In the genomic region with DNA sequence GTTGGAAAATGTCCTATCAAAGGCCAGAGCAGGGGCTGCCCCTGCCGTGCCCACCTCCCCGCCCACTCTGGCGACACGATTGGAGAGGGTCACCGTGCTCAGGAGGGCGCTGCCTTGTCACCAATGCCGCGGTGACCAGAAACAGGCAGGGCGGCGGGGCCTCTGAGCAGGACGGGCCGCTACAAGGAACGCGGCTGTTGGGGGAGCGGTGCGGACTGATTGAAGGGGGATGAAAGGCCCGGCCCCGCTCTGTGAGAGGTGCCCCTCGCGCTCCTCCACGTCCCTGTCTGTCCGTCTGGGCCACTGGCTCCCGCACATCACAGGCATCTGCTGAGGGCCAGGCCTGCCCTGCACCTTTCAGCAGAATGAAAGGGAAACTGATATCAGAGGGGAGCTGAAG, we compare ENCODE assay signal across 18 cellular contexts.
DNase-seq lines count a peak whose midpoint lies in the region; ATAC-seq, FAIRE-seq and TF ChIP-seq lines count a peak whose summit lies in the region.
"Had no signal": no experiment of that assay in that cellular context is flagged by ENCODE, and none has a peak within 500 bp of the region (broad histone marks: within the 10 kb centered on the region; RNA-seq: fewer than 3 reads in every experiment).

No MANE protein-coding gene starts in this region.

- H3K4me3 ChIP-seq in GM23338 = no peak overlapping the region
- H3K4me3 ChIP-seq: GM23248 had no signal

- peaks cover 16% of the 10 kb centered on the region for H3K4me1 Mint-ChIP-seq in GM23338
- no peaks in the 10 kb centered on the region for H3K4me1 Mint-ChIP-seq in chondrocyte (ENCODE audit: low read depth)
- H3K4me1 Mint-ChIP-seq in nephron = peaks cover 44% of the 10 kb centered on the region
- H3K4me1 Mint-ChIP-seq: CD4-positive, alpha-beta memory T cell had no signal

- H3K27ac Mint-ChIP-seq in GM23338 (no peak overlapping the region), chondrocyte (ENCODE audit: unreplicated experiment) (no peak overlapping the region), nephron (peak overlapping the region; percentile 53 to 94 (median 91))
- H3K27ac Mint-ChIP-seq: CD4-positive, alpha-beta memory T cell had no signal

- no peak overlapping the region for H2AFZ ChIP-seq in GM23338
- H2AFZ ChIP-seq: GM23248 had no signal

- H3K4me2 ChIP-seq in GM23338 = no peak overlapping the region

- H3K79me2 ChIP-seq in GM23338 (replicated peaks; ENCODE audit: insufficient read depth) = no peaks in the 10 kb centered on the region

- no peaks in the 10 kb centered on the region for H4K20me1 ChIP-seq in GM23338 (replicated peaks; ENCODE audit: insufficient read depth)

- H3K36me3 ChIP-seq in GM23338 (ENCODE audit: insufficient read depth) = no peaks in the 10 kb centered on the region

- H3K27me3 ChIP-seq in GM23338 (ENCODE audit: insufficient read depth) = no peaks in the 10 kb centered on the region

- H3K4me1 ChIP-seq in GM23338 (ENCODE audit: insufficient read depth) = no peaks in the 10 kb centered on the region

- H3K9me3 Mint-ChIP-seq in GM23338 (peaks cover 7% of the 10 kb centered on the region), chondrocyte (ENCODE audit: low read depth) (peaks cover 3% of the 10 kb centered on the region), nephron (peaks cover 3% of the 10 kb centered on the region)

- no peaks in the 10 kb centered on the region for H3F3A ChIP-seq in GM23338 (replicated peaks; ENCODE audit: low read depth)

- H3K36me3 Mint-ChIP-seq in GM23338 (ENCODE audit: low read depth) = peaks cover 7% of the 10 kb centered on the region; the same call in 2 of the 3 replicates
- peaks cover 7% of the 10 kb centered on the region for H3K36me3 Mint-ChIP-seq in chondrocyte (ENCODE audit: low read depth)
- peaks cover 4% of the 10 kb centered on the region for H3K36me3 Mint-ChIP-seq in nephron (ENCODE audit: low read depth)
- H3K36me3 Mint-ChIP-seq: CD4-positive, alpha-beta memory T cell had no signal

- intact Hi-C loops in posterior vena cava (cut with DNase I) = loop anchor here in 1 of 2 donors (2.0 kb wide), 1 partner anchor 46 kb away; no protein-coding TSS in a partner anchor

- no peak overlapping the region for H3K4me3 Mint-ChIP-seq in GM23338
- H3K4me3 Mint-ChIP-seq in chondrocyte (ENCODE audit: unreplicated experiment) = no peak overlapping the region
- peak overlapping the region in 2 of 3 experiments; percentile 15 to 40 for H3K4me3 Mint-ChIP-seq in nephron
- H3K4me3 Mint-ChIP-seq: CD4-positive, alpha-beta memory T cell had no signal

- ATAC-seq in GM23338 = peak; percentile 48
- ATAC-seq in HG03457 (IDR thresholded peaks at IDR 0.05; ENCODE audit: unreplicated experiment) = no peak

- FAIRE-seq in RCC 7860 (lab: Jason Lieb, UNC) = no peak
- FAIRE-seq: A204.1, GM12892, GM18507 had no signal

- peaks cover 5% of the 10 kb centered on the region for H3K27me3 Mint-ChIP-seq in GM23338 (ENCODE audit: insufficient read depth, low read depth, poor library complexity)
- H3K27me3 Mint-ChIP-seq in chondrocyte (ENCODE audit: low read depth) = no peaks in the 10 kb centered on the region
- H3K27me3 Mint-ChIP-seq in nephron (ENCODE audit: low read depth) = peaks cover 10% of the 10 kb centered on the region
- H3K27me3 Mint-ChIP-seq: CD4-positive, alpha-beta memory T cell had no signal

- no peak overlapping the region for H3K27ac ChIP-seq in GM23338 (ENCODE audit: low read depth)
- H3K27ac ChIP-seq: GM23248 had no signal

- no peak for TF ChIP-seq CTCF in GM23338 (conservative IDR thresholded peaks at IDR 0.05; ENCODE audit: low read depth in 2 of 2)
- TF ChIP-seq CTCF in chondrocyte (IDR thresholded peaks at IDR 0.05) = no peak
- TF ChIP-seq CTCF in nephron (IDR thresholded peaks at IDR 0.05; ENCODE audit: unreplicated experiment in 3 of 3) = no peak

- peak; percentile 30 for DNase-seq in GM23338 (ENCODE audit: low spot score)
- DNase-seq in chondrocyte (ENCODE audit: low spot score) = peak; percentile 84
- DNase-seq in posterior vena cava (ENCODE audit: low spot score) = peak; percentile 71
- DNase-seq in AML-193 (lab: John Stamatoyannopoulos, UW) = no peak
- no peak for DNase-seq in RCC 7860 (ENCODE audit: low spot score)
- no peak for DNase-seq in pons (ENCODE audit: low spot score)
- DNase-seq: CD4-positive, alpha-beta memory T cell; DMS53; GM23248; NCI-H1092 treated with DMSO at 0.1 percent for 48 hours; NCI-H2081; NCI-H774; SHP77 had no signal

- H3K9me2 ChIP-seq in GM23338 (ENCODE audit: insufficient read depth) = no peaks in the 10 kb centered on the region

TF ChIP-seq in GM23338, 12 proteins besides CTCF, POLR2A, EP300 and RAD21 (continues in another document):
- TF ChIP-seq POLR2AphosphoS5 (IDR thresholded peaks at IDR 0.05; ENCODE audit: low read depth) (no peak), ZNF114 (CRISPR knock-in tag; IDR thresholded peaks at IDR 0.05) (no peak)
- TF ChIP-seq, protein P1, sequence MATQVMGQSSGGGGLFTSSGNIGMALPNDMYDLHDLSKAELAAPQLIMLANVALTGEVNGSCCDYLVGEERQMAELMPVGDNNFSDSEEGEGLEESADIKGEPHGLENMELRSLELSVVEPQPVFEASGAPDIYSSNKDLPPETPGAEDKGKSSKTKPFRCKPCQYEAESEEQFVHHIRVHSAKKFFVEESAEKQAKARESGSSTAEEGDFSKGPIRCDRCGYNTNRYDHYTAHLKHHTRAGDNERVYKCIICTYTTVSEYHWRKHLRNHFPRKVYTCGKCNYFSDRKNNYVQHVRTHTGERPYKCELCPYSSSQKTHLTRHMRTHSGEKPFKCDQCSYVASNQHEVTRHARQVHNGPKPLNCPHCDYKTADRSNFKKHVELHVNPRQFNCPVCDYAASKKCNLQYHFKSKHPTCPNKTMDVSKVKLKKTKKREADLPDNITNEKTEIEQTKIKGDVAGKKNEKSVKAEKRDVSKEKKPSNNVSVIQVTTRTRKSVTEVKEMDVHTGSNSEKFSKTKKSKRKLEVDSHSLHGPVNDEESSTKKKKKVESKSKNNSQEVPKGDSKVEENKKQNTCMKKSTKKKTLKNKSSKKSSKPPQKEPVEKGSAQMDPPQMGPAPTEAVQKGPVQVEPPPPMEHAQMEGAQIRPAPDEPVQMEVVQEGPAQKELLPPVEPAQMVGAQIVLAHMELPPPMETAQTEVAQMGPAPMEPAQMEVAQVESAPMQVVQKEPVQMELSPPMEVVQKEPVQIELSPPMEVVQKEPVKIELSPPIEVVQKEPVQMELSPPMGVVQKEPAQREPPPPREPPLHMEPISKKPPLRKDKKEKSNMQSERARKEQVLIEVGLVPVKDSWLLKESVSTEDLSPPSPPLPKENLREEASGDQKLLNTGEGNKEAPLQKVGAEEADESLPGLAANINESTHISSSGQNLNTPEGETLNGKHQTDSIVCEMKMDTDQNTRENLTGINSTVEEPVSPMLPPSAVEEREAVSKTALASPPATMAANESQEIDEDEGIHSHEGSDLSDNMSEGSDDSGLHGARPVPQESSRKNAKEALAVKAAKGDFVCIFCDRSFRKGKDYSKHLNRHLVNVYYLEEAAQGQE (IDR thresholded peaks at IDR 0.05; ENCODE audit: unreplicated experiment) = no peak

Comparison
In these comparisons a context has a peak if more than half of its experiments do, and no peak if none do; other contexts are left out.
1. DNase-seq: peak in GM23338 (single experiment), chondrocyte (single experiment) and posterior vena cava (single experiment); none in AML-193 (0 of 2), RCC 7860 (single experiment) and pons (single experiment).
2. H3K27ac Mint-ChIP-seq: peak in nephron (3 of 3); none in GM23338 (single experiment) and chondrocyte (single experiment).
3. H3K4me3 Mint-ChIP-seq: peak in nephron (2 of 3); none in GM23338 (single experiment) and chondrocyte (single experiment).